Comparison of ENCODE assay signal across 18 cellular contexts in the genomic region with DNA sequence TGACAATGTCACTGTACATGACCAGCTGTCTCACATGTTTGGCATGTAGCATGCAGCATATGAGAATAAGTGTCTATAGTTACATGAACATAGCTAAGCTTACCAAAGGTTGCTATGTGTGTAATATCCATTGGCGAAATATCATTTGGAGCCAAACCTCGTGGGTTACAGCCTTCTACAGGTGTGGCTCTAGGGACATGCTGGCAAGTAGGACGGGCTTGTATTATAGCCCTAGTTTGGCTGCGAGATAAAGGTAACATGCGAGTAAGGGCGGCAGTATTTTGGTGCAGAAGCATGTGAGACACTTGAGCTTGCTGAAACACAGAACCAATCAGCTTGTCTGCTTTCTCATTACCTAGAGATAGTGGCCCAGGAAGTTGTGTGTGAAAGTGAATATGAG. TPM values are rescaled to one million over a fixed set of nuclear protein-coding genes. Genes with fewer than 3 reads are reported as not detected.
DNase-seq lines count a peak whose midpoint lies in the region; ATAC-seq and TF ChIP-seq lines count a peak whose summit lies in the region.
"Had no signal": no experiment of that assay in that cellular context is flagged by ENCODE, and none has a peak within 500 bp of the region (broad histone marks: within the 10 kb centered on the region; RNA-seq: fewer than 3 reads in every experiment).

No MANE protein-coding gene starts in this region.

- no peaks in the 10 kb centered on the region for H3K36me3 Mint-ChIP-seq in HFFc6 (ENCODE audit: low read depth)
- H3K36me3 Mint-ChIP-seq: CD14-positive monocyte had no signal

- peak overlapping the region; percentile 45; the same call in 1 of the 2 replicates for H3K4me3 Mint-ChIP-seq in HFFc6

- H3K4me3 ChIP-seq in mucosa of descending colon (no peak overlapping the region), suprapubic skin (no peak overlapping the region), vagina (no peak overlapping the region)
- no peak overlapping the region for H3K4me3 ChIP-seq in effector memory CD4-positive, alpha-beta T cell (ENCODE audit: insufficient read depth, low read depth, low read length, poor library complexity, severe bottlenecking)
- H3K4me3 ChIP-seq: MG63, SJCRH30 had no signal

- TF ChIP-seq CTCF in HFFc6 (IDR thresholded peaks at IDR 0.05) (no peak), VCaP (conservative IDR thresholded peaks at IDR 0.05) (no peak), mucosa of descending colon (IDR thresholded peaks at IDR 0.05) (no peak), suprapubic skin (IDR thresholded peaks at IDR 0.05) (no peak), vagina (IDR thresholded peaks at IDR 0.05) (no peak)

- peaks cover 8% of the 10 kb centered on the region; the same call in 1 of the 2 replicates for H3K9me3 Mint-ChIP-seq in HFFc6

- H3K27ac ChIP-seq in VCaP = peak overlapping the region; percentile 99
- H3K27ac ChIP-seq in suprapubic skin = peak overlapping the region; percentile 34
- no peak overlapping the region for H3K27ac ChIP-seq in vagina
- H3K27ac ChIP-seq in effector memory CD4-positive, alpha-beta T cell (ENCODE audit: insufficient read depth, low read length, poor library complexity, severe bottlenecking) = no peak overlapping the region
- H3K27ac ChIP-seq: SJCRH30 had no signal

- H3K36me3 ChIP-seq in mucosa of descending colon (ENCODE audit: low read depth) = no peaks in the 10 kb centered on the region
- H3K36me3 ChIP-seq in suprapubic skin = no peaks in the 10 kb centered on the region
- H3K36me3 ChIP-seq in vagina = no peaks in the 10 kb centered on the region
- H3K36me3 ChIP-seq in effector memory CD4-positive, alpha-beta T cell (ENCODE audit: control insufficient read depth, insufficient read depth, low read length) = no peaks in the 10 kb centered on the region
- H3K36me3 ChIP-seq: MG63, SJCRH30 had no signal

- DNase-seq in HFFc6 (no peak), mucosa of descending colon (peak in 2 of 3 donors; percentile 38 to 54), suprapubic skin (ENCODE audit: low spot score in 2 of 2) (no peak), NCI-H774 (lab: John Stamatoyannopoulos, UW) (no peak), vagina (ENCODE audit: extremely low spot score in 2 of 2) (no peak)
- DNase-seq in effector memory CD4-positive, alpha-beta T cell = no peak
- DNase-seq: COR-L47, Karpas-422, MG63, NCI-H1092, NCI-H2227 treated with DMSO at 0.1 percent for 48 hours, NCI-H524 treated with DMSO at 0.1 percent for 48 hours, SJCRH30 had no signal

- WGBS in suprapubic skin = 73% methylated on average over 6 of the region's 6 CpGs

- peak; percentile 77 for ATAC-seq in mucosa of descending colon
- ATAC-seq in HG03280 (IDR thresholded peaks at IDR 0.05; ENCODE audit: unreplicated experiment) = no peak
- ATAC-seq: HCT116, HepG2 had no signal

- peaks cover 29% of the 10 kb centered on the region for H3K4me1 Mint-ChIP-seq in HFFc6 (ENCODE audit: low read depth)

- H3K27me3 ChIP-seq in suprapubic skin (no peaks in the 10 kb centered on the region), vagina (no peaks in the 10 kb centered on the region)
- H3K27me3 ChIP-seq in effector memory CD4-positive, alpha-beta T cell (replicated peaks; ENCODE audit: control insufficient read depth, insufficient read depth, low read length, poor library complexity, severe bottlenecking) = no peaks in the 10 kb centered on the region
- H3K27me3 ChIP-seq: MG63, SJCRH30 had no signal

- TF ChIP-seq POLR2A in suprapubic skin (IDR thresholded peaks at IDR 0.05) (no peak), vagina (IDR thresholded peaks at IDR 0.05) (no peak)

- peak overlapping the region; percentile 87 for H3K27ac Mint-ChIP-seq in HFFc6

- H3K4me1 ChIP-seq in mucosa of descending colon (ENCODE audit: low read depth) (peaks cover 8% of the 10 kb centered on the region), suprapubic skin (peaks cover 20% of the 10 kb centered on the region), vagina (no peaks in the 10 kb centered on the region)
- no peaks in the 10 kb centered on the region for H3K4me1 ChIP-seq in effector memory CD4-positive, alpha-beta T cell (ENCODE audit: control insufficient read depth, insufficient read depth, low read length, poor library complexity, severe bottlenecking)

- intact Hi-C loops in mucosa of descending colon (cut with DNase I, micrococcal nuclease) (loop anchor here (10.0 kb wide), 2 partner anchors 92 to 402 kb away; a partner anchor contains a TSS), vagina (cut with DNase I) (loop anchor here (10.0 kb wide), 1 partner anchor 402 kb away; a partner anchor contains a TSS)

- H3K27me3 Mint-ChIP-seq in HFFc6 (ENCODE audit: insufficient read depth) = no peaks in the 10 kb centered on the region; the same call in 1 of the 2 replicates

- peaks cover 5% of the 10 kb centered on the region for H3K9me3 ChIP-seq in mucosa of descending colon
- no peaks in the 10 kb centered on the region for H3K9me3 ChIP-seq in suprapubic skin
- no peaks in the 10 kb centered on the region for H3K9me3 ChIP-seq in vagina
- H3K9me3 ChIP-seq in effector memory CD4-positive, alpha-beta T cell (ENCODE audit: control insufficient read depth, low read length) = no peaks in the 10 kb centered on the region
- H3K9me3 ChIP-seq: MG63, SJCRH30 had no signal

- no peak for TF ChIP-seq EP300 in suprapubic skin (IDR thresholded peaks at IDR 0.05)

RNA-seq across cellular contexts. Expression of a gene that starts 6.4 kb away (rescaled TPM):
- 100 to 1,000 TPM in 2 of 6 experiments, 10 to 100 TPM in 4; 87.0 to 103 (median 98.9) TPM for total RNA-seq in HFFc6 (2021; fragmentation: NEBNext Ultra II Directional; extraction: Animal tissue kit (Norgen Biotek cat#: 25700))
- total RNA-seq in mucosa of descending colon (10 to 100 TPM; 47.3 to 65.5 (median 59.5) TPM), suprapubic skin (10 to 100 TPM; 41.6 to 75.8 (median 52.3) TPM), vagina (36.6 TPM)

RNA-seq across cellular contexts. Expression of a gene that starts 10.4 kb away (rescaled TPM):
- total RNA-seq in HFFc6 (2021; fragmentation: NEBNext Ultra II Directional; extraction: Animal tissue kit (Norgen Biotek cat#: 25700)) = 10 to 100 TPM in 5 of 6 experiments, 1 to 10 TPM in 1; 7.5 to 13.9 (median 11.7) TPM
- total RNA-seq in mucosa of descending colon (1 to 10 TPM; 1.8 to 8.6 (median 1.9) TPM), suprapubic skin (1 to 10 TPM; 2.4 to 3.6 (median 2.6) TPM), vagina (2.0 TPM)

Comparison
In these comparisons a context has a peak if more than half of its experiments do, and no peak if none do; other contexts are left out.
1. DNase-seq: peak in mucosa of descending colon (2 of 3); none in HFFc6 (single experiment), suprapubic skin (0 of 2), NCI-H774 (single experiment), vagina (0 of 2) and effector memory CD4-positive, alpha-beta T cell (0 of 3).
2. H3K27ac ChIP-seq: peak in VCaP (single experiment) and suprapubic skin (single experiment); none in vagina (single experiment) and effector memory CD4-positive, alpha-beta T cell (single experiment).